ENCODE assay signal across 8 cellular contexts in the genomic region with DNA sequence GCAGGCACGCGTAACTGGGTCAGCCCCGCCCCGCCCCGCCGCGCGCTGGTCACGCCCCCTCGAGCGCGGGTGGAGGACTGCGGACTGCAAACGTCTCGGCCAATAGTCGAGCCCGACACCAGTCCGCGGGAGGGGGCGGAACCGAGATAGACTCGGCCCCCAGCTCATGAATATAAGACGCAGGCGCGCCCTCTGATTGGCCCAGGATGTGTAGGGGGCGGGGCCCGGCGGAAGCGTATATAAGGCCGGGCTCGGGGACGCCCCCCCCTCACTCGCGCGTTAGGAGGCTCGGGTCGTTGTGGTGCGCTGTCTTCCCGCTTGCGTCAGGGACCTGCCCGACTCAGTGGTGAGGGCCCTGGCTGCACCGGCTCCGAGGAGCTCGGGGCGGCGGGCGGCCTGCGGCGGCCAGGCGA. TPM values are rescaled to one million over a fixed set of nuclear protein-coding genes. Genes with fewer than 3 reads are reported as not detected.
DNase-seq lines count a peak whose midpoint lies in the region; ATAC-seq, FAIRE-seq and TF ChIP-seq lines count a peak whose summit lies in the region.

A gene (plus strand): TSS at position 268 of the 413 bp plus-strand sequence. CDS start 1,602 bp downstream, outside the sequence.

- FAIRE-seq in HTR-8/SVneo (lab: Jason Lieb, UNC), result peak; percentile 84

- H3K9me3 Mint-ChIP-seq in memory B cell, result no peaks in the 10 kb centered on the region

- H3K36me3 ChIP-seq in effector memory CD4-positive, alpha-beta T cell (ENCODE audit: control insufficient read depth, insufficient read depth, low read length), result peaks cover 34% of the 10 kb centered on the region

- H3K4me3 Mint-ChIP-seq in memory B cell, result peak within 1 kb of the TSS; percentile 85

- H3K4me3 ChIP-seq in effector memory CD4-positive, alpha-beta T cell (ENCODE audit: insufficient read depth, low read depth, low read length, poor library complexity, severe bottlenecking), result peak within 1 kb of the TSS; percentile 73

- no peaks in the 10 kb centered on the region for H3K27me3 ChIP-seq in effector memory CD4-positive, alpha-beta T cell (replicated peaks; ENCODE audit: control insufficient read depth, insufficient read depth, low read length, poor library complexity, severe bottlenecking)

- peak within 1 kb of the TSS; percentile 98 for H3K27ac Mint-ChIP-seq in memory B cell

- ATAC-seq in memory B cell (ENCODE audit: low read depth), result peak; percentile 61

- peaks cover 58% of the 10 kb centered on the region for H3K4me1 Mint-ChIP-seq in memory B cell

- H3K9me3 ChIP-seq in effector memory CD4-positive, alpha-beta T cell (ENCODE audit: control insufficient read depth, low read length), result no peaks in the 10 kb centered on the region

- H3K36me3 Mint-ChIP-seq in memory B cell, result peaks cover 33% of the 10 kb centered on the region

- DNase-seq in CMK (ENCODE audit: low read depth), result peak; percentile 98
- peak; percentile 99 for DNase-seq in GM20000 (ENCODE audit: low spot score)
- peak; percentile 94 for DNase-seq in HTR-8/SVneo (ENCODE audit: insufficient read length, low spot score)
- peak; percentile 97 for DNase-seq in NOMO-1 treated with DMSO at 0.1 percent for 48 hours (lab: John Stamatoyannopoulos, UW; ENCODE audit: unreplicated experiment)
- DNase-seq in effector memory CD4-positive, alpha-beta T cell, result peak; percentile 99 to 100 (median 100)
- DNase-seq in memory B cell (ENCODE audit: low spot score in 2 of 2), result peak; percentile 97 to 100
- peak; percentile 99 for DNase-seq in stimulated activated CD8-positive, alpha-beta memory T cell treated with anti-CD3 and anti-CD28 coated beads, Interleukin-12 subunit alpha, Interleukin-12 subunit beta, amount 100 ng/mL, for 1 hour (ENCODE audit: low read depth)

- peak within 1 kb of the TSS; percentile 78 for H3K27ac ChIP-seq in effector memory CD4-positive, alpha-beta T cell (ENCODE audit: insufficient read depth, low read length, poor library complexity, severe bottlenecking)

- POLR2A ChIA-PET in activated CD8-positive, alpha-beta memory T cell treated with anti-CD3 and anti-CD28 coated beads for 36 hours (lab: Charles Lee), result interaction anchor here (0.5 to 1.4 kb wide), 20 partner anchors 9 to 384 kb away, joined by 3 to 38 read pairs (median 3); a partner anchor contains a TSS

- peaks cover 66% of the 10 kb centered on the region for H3K4me1 ChIP-seq in effector memory CD4-positive, alpha-beta T cell (ENCODE audit: control insufficient read depth, insufficient read depth, low read length, poor library complexity, severe bottlenecking)

- TF ChIP-seq CTCF in GM20000 (IDR thresholded peaks at IDR 0.05; ENCODE audit: extremely low read depth, missing control alignments), result no peak

- no peaks in the 10 kb centered on the region for H3K27me3 Mint-ChIP-seq in memory B cell

- CTCF ChIA-PET in activated CD8-positive, alpha-beta memory T cell treated with anti-CD3 and anti-CD28 coated beads for 36 hours (lab: Charles Lee), result interaction anchor here (1.2 to 17.9 kb wide), 4 partner anchors 8 to 25 kb away, joined by 3 to 373 read pairs (median 40); a partner anchor contains a TSS

RNA-seq across cellular contexts. Expression of the gene that starts here (rescaled TPM):
- total RNA-seq in activated CD8-positive, alpha-beta memory T cell treated with anti-CD3 and anti-CD28 coated beads for 36 hours, result 100 to 1,000 TPM; 207 to 210 TPM

Comparison
In these comparisons a context has a peak if more than half of its experiments do, and no peak if none do; other contexts are left out.
1. Peak in every context shown above with its lines: DNase-seq, ATAC-seq, H3K4me3 ChIP-seq and H3K27ac ChIP-seq.